ENCODE assay signal across 1 cellular context in genomic region chr6:85678602-85679444, GRCh38.
TF ChIP-seq lines count a peak whose summit lies in the region.

No MANE protein-coding gene starts in this region.

TF ChIP-seq in K562, 482 proteins besides CTCF, POLR2A, EP300 and RAD21 (continued from another document and continues in another):
- TF ChIP-seq, protein P1, sequence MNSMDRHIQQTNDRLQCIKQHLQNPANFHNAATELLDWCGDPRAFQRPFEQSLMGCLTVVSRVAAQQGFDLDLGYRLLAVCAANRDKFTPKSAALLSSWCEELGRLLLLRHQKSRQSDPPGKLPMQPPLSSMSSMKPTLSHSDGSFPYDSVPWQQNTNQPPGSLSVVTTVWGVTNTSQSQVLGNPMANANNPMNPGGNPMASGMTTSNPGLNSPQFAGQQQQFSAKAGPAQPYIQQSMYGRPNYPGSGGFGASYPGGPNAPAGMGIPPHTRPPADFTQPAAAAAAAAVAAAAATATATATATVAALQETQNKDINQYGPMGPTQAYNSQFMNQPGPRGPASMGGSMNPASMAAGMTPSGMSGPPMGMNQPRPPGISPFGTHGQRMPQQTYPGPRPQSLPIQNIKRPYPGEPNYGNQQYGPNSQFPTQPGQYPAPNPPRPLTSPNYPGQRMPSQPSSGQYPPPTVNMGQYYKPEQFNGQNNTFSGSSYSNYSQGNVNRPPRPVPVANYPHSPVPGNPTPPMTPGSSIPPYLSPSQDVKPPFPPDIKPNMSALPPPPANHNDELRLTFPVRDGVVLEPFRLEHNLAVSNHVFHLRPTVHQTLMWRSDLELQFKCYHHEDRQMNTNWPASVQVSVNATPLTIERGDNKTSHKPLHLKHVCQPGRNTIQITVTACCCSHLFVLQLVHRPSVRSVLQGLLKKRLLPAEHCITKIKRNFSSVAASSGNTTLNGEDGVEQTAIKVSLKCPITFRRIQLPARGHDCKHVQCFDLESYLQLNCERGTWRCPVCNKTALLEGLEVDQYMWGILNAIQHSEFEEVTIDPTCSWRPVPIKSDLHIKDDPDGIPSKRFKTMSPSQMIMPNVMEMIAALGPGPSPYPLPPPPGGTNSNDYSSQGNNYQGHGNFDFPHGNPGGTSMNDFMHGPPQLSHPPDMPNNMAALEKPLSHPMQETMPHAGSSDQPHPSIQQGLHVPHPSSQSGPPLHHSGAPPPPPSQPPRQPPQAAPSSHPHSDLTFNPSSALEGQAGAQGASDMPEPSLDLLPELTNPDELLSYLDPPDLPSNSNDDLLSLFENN (IDR thresholded peaks at IDR 0.05; ENCODE audit: low read depth in 2 of 2, low read length in 2 of 2), result peak in 1 of 2 experiments; percentile 92; a peak in 2 of 4 replicates
- TF ChIP-seq RHOXF2B (CRISPR knock-in tag; conservative IDR thresholded peaks at IDR 0.05), result no peak
- no peak for TF ChIP-seq KAT7 (CRISPR knock-in tag; IDR thresholded peaks at IDR 0.05; ENCODE audit: borderline replicate concordance)
- TF ChIP-seq ZNF561 (CRISPR knock-in tag; conservative IDR thresholded peaks at IDR 0.05), result no peak
- TF ChIP-seq HMG20A (CRISPR knock-in tag; conservative IDR thresholded peaks at IDR 0.05), result no peak
- 0 out of 2 replicates have a peak, but pooled peaks have one; percentile 9 for TF ChIP-seq ZKSCAN8 (CRISPR knock-in tag; IDR thresholded peaks at IDR 0.05)
- no peak for TF ChIP-seq ZKSCAN3 (CRISPR knock-in tag; IDR thresholded peaks at IDR 0.05)
- TF ChIP-seq MYC (IDR thresholded peaks at IDR 0.05; ENCODE audit: low read depth, low read length), result peak; percentile 78
- peak; percentile 72; the same call in 1 of the 2 replicates for TF ChIP-seq MYC (CRISPR knock-in tag; IDR thresholded peaks at IDR 0.05; ENCODE audit: borderline replicate concordance, low read depth)
- no peak; the same call in 1 of the 2 replicates for TF ChIP-seq MXI1 (IDR thresholded peaks at IDR 0.05; ENCODE audit: low read depth, low read length)
- TF ChIP-seq SETDB1 (IDR thresholded peaks at IDR 0.05; ENCODE audit: low read length), result no peak
- TF ChIP-seq ZFP36 (IDR thresholded peaks at IDR 0.05; ENCODE audit: low read depth, low read length, partially characterized antibody), result no peak
- TF ChIP-seq ZNF398 (CRISPR knock-in tag; IDR thresholded peaks at IDR 0.05), result no peak
- no peak for TF ChIP-seq TSC22D4 (tag; IDR thresholded peaks at IDR 0.05)
- peak; percentile 94 for TF ChIP-seq GTF2A2 (tag; IDR thresholded peaks at IDR 0.05)
- no peak for TF ChIP-seq PCBP2 (IDR thresholded peaks at IDR 0.05; ENCODE audit: low read depth, low read length, poor library complexity, severe bottlenecking)
- TF ChIP-seq SIRT6 (IDR thresholded peaks at IDR 0.05; ENCODE audit: low read depth, low read length), result no peak
- no peak; the same call in 1 of the 2 replicates for TF ChIP-seq SMARCA4 (IDR thresholded peaks at IDR 0.05)
- no peak for TF ChIP-seq CEBPB (tag; IDR thresholded peaks at IDR 0.05)
- TF ChIP-seq PPARD (CRISPR knock-in tag; IDR thresholded peaks at IDR 0.05), result no peak
- TF ChIP-seq, protein P2, sequence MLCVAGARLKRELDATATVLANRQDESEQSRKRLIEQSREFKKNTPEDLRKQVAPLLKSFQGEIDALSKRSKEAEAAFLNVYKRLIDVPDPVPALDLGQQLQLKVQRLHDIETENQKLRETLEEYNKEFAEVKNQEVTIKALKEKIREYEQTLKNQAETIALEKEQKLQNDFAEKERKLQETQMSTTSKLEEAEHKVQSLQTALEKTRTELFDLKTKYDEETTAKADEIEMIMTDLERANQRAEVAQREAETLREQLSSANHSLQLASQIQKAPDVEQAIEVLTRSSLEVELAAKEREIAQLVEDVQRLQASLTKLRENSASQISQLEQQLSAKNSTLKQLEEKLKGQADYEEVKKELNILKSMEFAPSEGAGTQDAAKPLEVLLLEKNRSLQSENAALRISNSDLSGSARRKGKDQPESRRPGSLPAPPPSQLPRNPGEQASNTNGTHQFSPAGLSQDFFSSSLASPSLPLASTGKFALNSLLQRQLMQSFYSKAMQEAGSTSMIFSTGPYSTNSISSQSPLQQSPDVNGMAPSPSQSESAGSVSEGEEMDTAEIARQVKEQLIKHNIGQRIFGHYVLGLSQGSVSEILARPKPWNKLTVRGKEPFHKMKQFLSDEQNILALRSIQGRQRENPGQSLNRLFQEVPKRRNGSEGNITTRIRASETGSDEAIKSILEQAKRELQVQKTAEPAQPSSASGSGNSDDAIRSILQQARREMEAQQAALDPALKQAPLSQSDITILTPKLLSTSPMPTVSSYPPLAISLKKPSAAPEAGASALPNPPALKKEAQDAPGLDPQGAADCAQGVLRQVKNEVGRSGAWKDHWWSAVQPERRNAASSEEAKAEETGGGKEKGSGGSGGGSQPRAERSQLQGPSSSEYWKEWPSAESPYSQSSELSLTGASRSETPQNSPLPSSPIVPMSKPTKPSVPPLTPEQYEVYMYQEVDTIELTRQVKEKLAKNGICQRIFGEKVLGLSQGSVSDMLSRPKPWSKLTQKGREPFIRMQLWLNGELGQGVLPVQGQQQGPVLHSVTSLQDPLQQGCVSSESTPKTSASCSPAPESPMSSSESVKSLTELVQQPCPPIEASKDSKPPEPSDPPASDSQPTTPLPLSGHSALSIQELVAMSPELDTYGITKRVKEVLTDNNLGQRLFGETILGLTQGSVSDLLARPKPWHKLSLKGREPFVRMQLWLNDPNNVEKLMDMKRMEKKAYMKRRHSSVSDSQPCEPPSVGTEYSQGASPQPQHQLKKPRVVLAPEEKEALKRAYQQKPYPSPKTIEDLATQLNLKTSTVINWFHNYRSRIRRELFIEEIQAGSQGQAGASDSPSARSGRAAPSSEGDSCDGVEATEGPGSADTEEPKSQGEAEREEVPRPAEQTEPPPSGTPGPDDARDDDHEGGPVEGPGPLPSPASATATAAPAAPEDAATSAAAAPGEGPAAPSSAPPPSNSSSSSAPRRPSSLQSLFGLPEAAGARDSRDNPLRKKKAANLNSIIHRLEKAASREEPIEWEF (CRISPR knock-in tag; IDR thresholded peaks at IDR 0.05), result no peak
- TF ChIP-seq SP1 (CRISPR knock-in tag; IDR thresholded peaks at IDR 0.05), result peak; percentile 97
- peak; percentile 90 for TF ChIP-seq ZNF766 (CRISPR knock-in tag; conservative IDR thresholded peaks at IDR 0.05)
- TF ChIP-seq STAT5B (CRISPR knock-in tag; IDR thresholded peaks at IDR 0.05), result no peak
- peak; percentile 78; the same call in 1 of the 2 replicates for TF ChIP-seq DMBX1 (CRISPR knock-in tag; IDR thresholded peaks at IDR 0.05; ENCODE audit: borderline replicate concordance)
- no peak for TF ChIP-seq JUNB (CRISPR knock-in tag; conservative IDR thresholded peaks at IDR 0.05)
- TF ChIP-seq, protein P3, sequence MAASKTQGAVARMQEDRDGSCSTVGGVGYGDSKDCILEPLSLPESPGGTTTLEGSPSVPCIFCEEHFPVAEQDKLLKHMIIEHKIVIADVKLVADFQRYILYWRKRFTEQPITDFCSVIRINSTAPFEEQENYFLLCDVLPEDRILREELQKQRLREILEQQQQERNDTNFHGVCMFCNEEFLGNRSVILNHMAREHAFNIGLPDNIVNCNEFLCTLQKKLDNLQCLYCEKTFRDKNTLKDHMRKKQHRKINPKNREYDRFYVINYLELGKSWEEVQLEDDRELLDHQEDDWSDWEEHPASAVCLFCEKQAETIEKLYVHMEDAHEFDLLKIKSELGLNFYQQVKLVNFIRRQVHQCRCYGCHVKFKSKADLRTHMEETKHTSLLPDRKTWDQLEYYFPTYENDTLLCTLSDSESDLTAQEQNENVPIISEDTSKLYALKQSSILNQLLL (CRISPR knock-in tag; IDR thresholded peaks at IDR 0.05; ENCODE audit: borderline replicate concordance), result no peak
- peak; percentile 45; the same call in 1 of the 2 replicates for TF ChIP-seq LEF1 (IDR thresholded peaks at IDR 0.05)
- TF ChIP-seq, protein P4, sequence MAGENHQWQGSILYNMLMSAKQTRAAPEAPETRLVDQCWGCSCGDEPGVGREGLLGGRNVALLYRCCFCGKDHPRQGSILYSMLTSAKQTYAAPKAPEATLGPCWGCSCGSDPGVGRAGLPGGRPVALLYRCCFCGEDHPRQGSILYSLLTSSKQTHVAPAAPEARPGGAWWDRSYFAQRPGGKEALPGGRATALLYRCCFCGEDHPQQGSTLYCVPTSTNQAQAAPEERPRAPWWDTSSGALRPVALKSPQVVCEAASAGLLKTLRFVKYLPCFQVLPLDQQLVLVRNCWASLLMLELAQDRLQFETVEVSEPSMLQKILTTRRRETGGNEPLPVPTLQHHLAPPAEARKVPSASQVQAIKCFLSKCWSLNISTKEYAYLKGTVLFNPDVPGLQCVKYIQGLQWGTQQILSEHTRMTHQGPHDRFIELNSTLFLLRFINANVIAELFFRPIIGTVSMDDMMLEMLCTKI (IDR thresholded peaks at IDR 0.05; ENCODE audit: partially characterized antibody), result no peak
- TF ChIP-seq ATF7 (IDR thresholded peaks at IDR 0.05), result peak; percentile 75
- TF ChIP-seq, protein P5, sequence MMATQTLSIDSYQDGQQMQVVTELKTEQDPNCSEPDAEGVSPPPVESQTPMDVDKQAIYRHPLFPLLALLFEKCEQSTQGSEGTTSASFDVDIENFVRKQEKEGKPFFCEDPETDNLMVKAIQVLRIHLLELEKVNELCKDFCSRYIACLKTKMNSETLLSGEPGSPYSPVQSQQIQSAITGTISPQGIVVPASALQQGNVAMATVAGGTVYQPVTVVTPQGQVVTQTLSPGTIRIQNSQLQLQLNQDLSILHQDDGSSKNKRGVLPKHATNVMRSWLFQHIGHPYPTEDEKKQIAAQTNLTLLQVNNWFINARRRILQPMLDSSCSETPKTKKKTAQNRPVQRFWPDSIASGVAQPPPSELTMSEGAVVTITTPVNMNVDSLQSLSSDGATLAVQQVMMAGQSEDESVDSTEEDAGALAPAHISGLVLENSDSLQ (IDR thresholded peaks at IDR 0.05), result no peak
- TF ChIP-seq CBFB (CRISPR knock-in tag; IDR thresholded peaks at IDR 0.05), result no peak; the same call in 1 of the 2 replicates
- TF ChIP-seq, protein P6, sequence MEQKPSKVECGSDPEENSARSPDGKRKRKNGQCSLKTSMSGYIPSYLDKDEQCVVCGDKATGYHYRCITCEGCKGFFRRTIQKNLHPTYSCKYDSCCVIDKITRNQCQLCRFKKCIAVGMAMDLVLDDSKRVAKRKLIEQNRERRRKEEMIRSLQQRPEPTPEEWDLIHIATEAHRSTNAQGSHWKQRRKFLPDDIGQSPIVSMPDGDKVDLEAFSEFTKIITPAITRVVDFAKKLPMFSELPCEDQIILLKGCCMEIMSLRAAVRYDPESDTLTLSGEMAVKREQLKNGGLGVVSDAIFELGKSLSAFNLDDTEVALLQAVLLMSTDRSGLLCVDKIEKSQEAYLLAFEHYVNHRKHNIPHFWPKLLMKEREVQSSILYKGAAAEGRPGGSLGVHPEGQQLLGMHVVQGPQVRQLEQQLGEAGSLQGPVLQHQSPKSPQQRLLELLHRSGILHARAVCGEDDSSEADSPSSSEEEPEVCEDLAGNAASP (IDR thresholded peaks at IDR 0.05), result no peak
- peak; percentile 83 for TF ChIP-seq RB1 (IDR thresholded peaks at IDR 0.05; ENCODE audit: low read depth)
- peak; percentile 50; the same call in 1 of the 2 replicates for TF ChIP-seq JUN (IDR thresholded peaks at IDR 0.05; ENCODE audit: borderline replicate concordance, low read depth, low read length)
- TF ChIP-seq JUN (CRISPR knock-in tag; IDR thresholded peaks at IDR 0.05; ENCODE audit: borderline replicate concordance), result no peak
- TF ChIP-seq RBM17 (IDR thresholded peaks at IDR 0.05; ENCODE audit: borderline replicate concordance, low read depth, low read length), result no peak
- no peak for TF ChIP-seq KHSRP (IDR thresholded peaks at IDR 0.05)
- 0 out of 2 replicates have a peak, but pooled peaks have one; percentile 70 for TF ChIP-seq ZNF224 (CRISPR knock-in tag; IDR thresholded peaks at IDR 0.05)
- peak; percentile 58 to 89 for TF ChIP-seq MNT (conservative IDR thresholded peaks at IDR 0.05)
- TF ChIP-seq, protein P7, sequence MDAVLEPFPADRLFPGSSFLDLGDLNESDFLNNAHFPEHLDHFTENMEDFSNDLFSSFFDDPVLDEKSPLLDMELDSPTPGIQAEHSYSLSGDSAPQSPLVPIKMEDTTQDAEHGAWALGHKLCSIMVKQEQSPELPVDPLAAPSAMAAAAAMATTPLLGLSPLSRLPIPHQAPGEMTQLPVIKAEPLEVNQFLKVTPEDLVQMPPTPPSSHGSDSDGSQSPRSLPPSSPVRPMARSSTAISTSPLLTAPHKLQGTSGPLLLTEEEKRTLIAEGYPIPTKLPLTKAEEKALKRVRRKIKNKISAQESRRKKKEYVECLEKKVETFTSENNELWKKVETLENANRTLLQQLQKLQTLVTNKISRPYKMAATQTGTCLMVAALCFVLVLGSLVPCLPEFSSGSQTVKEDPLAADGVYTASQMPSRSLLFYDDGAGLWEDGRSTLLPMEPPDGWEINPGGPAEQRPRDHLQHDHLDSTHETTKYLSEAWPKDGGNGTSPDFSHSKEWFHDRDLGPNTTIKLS (IDR thresholded peaks at IDR 0.05; ENCODE audit: borderline replicate concordance, low read depth), result peak; percentile 99
